ENCODE assay signal across 23 cellular contexts in genomic region chr6:150070236-150070860, GRCh38. TPM values are rescaled to one million over a fixed set of nuclear protein-coding genes. Genes with fewer than 3 reads are reported as not detected.
A peak's percentile ranks its signal among the peaks of the same experiment; 100 is the strongest.
DNase-seq lines count a peak whose midpoint lies in the region; ATAC-seq and TF ChIP-seq lines count a peak whose summit lies in the region.
"Had no signal": no experiment of that assay in that cellular context is flagged by ENCODE, and none has a peak within 500 bp of the region (broad histone marks: within the 10 kb centered on the region; RNA-seq: fewer than 3 reads in every experiment).

No MANE protein-coding gene starts in this region.

- no peak overlapping the region for H3K27ac Mint-ChIP-seq in activated naive CD4-positive, alpha-beta T cell treated with anti-CD3 and anti-CD28 coated beads, Interleukin-2, amount 50 U/mL, for 24 hours
- H3K27ac Mint-ChIP-seq: activated B cell treated with CpG ODN at 0.5 μM for 24 hours, GM23338, neural progenitor cell had no signal

- H3K9me3 ChIP-seq in spleen, result no peaks in the 10 kb centered on the region
- no peaks in the 10 kb centered on the region for H3K9me3 ChIP-seq in lower lobe of right lung
- H3K9me3 ChIP-seq: BE2C, body of pancreas, mucosa of descending colon, right lobe of liver had no signal

- ATAC-seq in Right ventricle myocardium superior (ENCODE audit: poor library complexity) (no peak), lower lobe of right lung (no peak)
- ATAC-seq: Right ventricle myocardium inferior had no signal

- TF ChIP-seq CTCF in epithelial cell of esophagus (IDR thresholded peaks at IDR 0.05; ENCODE audit: insufficient read depth, low read depth, low read length, missing control alignments), result no peak
- TF ChIP-seq CTCF in spleen (IDR thresholded peaks at IDR 0.05 in 8 of 11, conservative IDR thresholded peaks at IDR 0.05 in 3 of 11), result no peak
- no peak for TF ChIP-seq CTCF in lower lobe of right lung (IDR thresholded peaks at IDR 0.05)

- no peaks in the 10 kb centered on the region for H3K36me3 Mint-ChIP-seq in activated naive CD4-positive, alpha-beta T cell treated with anti-CD3 and anti-CD28 coated beads, Interleukin-2, amount 50 U/mL, for 24 hours

- H3K36me3 ChIP-seq in spleen (no peaks in the 10 kb centered on the region), lower lobe of right lung (no peaks in the 10 kb centered on the region)
- H3K36me3 ChIP-seq: BE2C, neural progenitor cell, right lobe of liver had no signal

- intact Hi-C loops in spleen (cut with DNase I; ENCODE audit: low total_unique reads), result no loop called here
- intact Hi-C loops in Right ventricle myocardium superior (cut with DNase I), result no loop called here
- intact Hi-C loops in lower lobe of right lung (cut with DNase I), result no loop called here

- H3K27ac ChIP-seq in spleen (no peak overlapping the region), lower lobe of right lung (no peak overlapping the region)
- H3K27ac ChIP-seq: KMS-11, neural progenitor cell, right lobe of liver had no signal

- no peak for TF ChIP-seq POLR2A in spleen (IDR thresholded peaks at IDR 0.05)

- peaks cover 0 to 33% (median 16%) of the 10 kb centered on the region in 6 donors for H3K4me1 ChIP-seq in spleen
- H3K4me1 ChIP-seq in lower lobe of right lung, result peaks cover 16% of the 10 kb centered on the region
- H3K4me1 ChIP-seq: BE2C, neural progenitor cell, right lobe of liver had no signal

- H3K9me3 Mint-ChIP-seq in activated naive CD4-positive, alpha-beta T cell treated with anti-CD3 and anti-CD28 coated beads, Interleukin-2, amount 50 U/mL, for 24 hours, result no peaks in the 10 kb centered on the region
- H3K9me3 Mint-ChIP-seq: activated B cell treated with CpG ODN at 0.5 μM for 24 hours, GM23338 had no signal

- peaks cover 4% of the 10 kb centered on the region for H3K27me3 Mint-ChIP-seq in activated naive CD4-positive, alpha-beta T cell treated with anti-CD3 and anti-CD28 coated beads, Interleukin-2, amount 50 U/mL, for 24 hours

- 85 to 96% (median 89%) methylated on average over 3 of the region's 3 CpGs for WGBS in spleen, 5 donors

- no peak for DNase-seq in activated naive CD4-positive, alpha-beta T cell treated with anti-CD3 and anti-CD28 coated beads, Interleukin-2, amount 50 U/mL, for 16 hours
- DNase-seq in RPMI8226, result peak; percentile 64
- peak; percentile 66 for DNase-seq in epithelial cell of esophagus (ENCODE audit: low read depth)
- DNase-seq in spleen, result peak; percentile 78
- no peak for DNase-seq in hepatic stellate cell (ENCODE audit: low spot score)
- DNase-seq in Right ventricle myocardium superior, result no peak
- DNase-seq in lower lobe of right lung, result no peak
- DNase-seq: activated gamma-delta T cell, NCI-H1436, NCI-H446 had no signal

- H3K4me3 Mint-ChIP-seq in activated naive CD4-positive, alpha-beta T cell treated with anti-CD3 and anti-CD28 coated beads, Interleukin-2, amount 50 U/mL, for 24 hours, result peak overlapping the region; percentile 47

- no peak overlapping the region for H3K4me3 ChIP-seq in epithelial cell of esophagus (ENCODE audit: low read length)
- no peak overlapping the region for H3K4me3 ChIP-seq in spleen
- H3K4me3 ChIP-seq in lower lobe of right lung, result no peak overlapping the region
- H3K4me3 ChIP-seq: body of pancreas, lung, mucosa of descending colon had no signal

- H3K27me3 ChIP-seq in spleen (replicated peaks in 1 of 7) (peaks cover 0 to 31% (median 0%) of the 10 kb centered on the region in 7 donors), lower lobe of right lung (ENCODE audit: low read depth) (no peaks in the 10 kb centered on the region)
- H3K27me3 ChIP-seq: BE2C, body of pancreas, right lobe of liver had no signal

- peaks cover 15% of the 10 kb centered on the region for H3K4me1 Mint-ChIP-seq in activated naive CD4-positive, alpha-beta T cell treated with anti-CD3 and anti-CD28 coated beads, Interleukin-2, amount 50 U/mL, for 24 hours

RNA-seq across cellular contexts. Expression of gene ULBP3, which starts 1.4 kb away (rescaled TPM):
- total RNA-seq in spleen (1 to 10 TPM in 3 of 7 donors, under 1 TPM in 3, not detected in 1; 0.80 to 2.2 (median 1.1) TPM), Right ventricle myocardium superior (0.83 TPM), lower lobe of right lung (2.4 TPM)
- under 1 TPM; 0.15 to 0.52 (median 0.35) TPM for polyA plus RNA-seq in spleen

RNA-seq across cellular contexts. Expression of gene RAET1L, which starts 45.0 kb away (rescaled TPM):
- total RNA-seq in spleen (not detected), Right ventricle myocardium superior (not detected), lower lobe of right lung (not detected)
- not detected for polyA plus RNA-seq in spleen
- total RNA-seq: A673, activated B cell treated with CpG ODN at 0.5 μM for 24 hours, body of pancreas, GM23338, lung, mucosa of descending colon, posterior vena cava, right lobe of liver, Right ventricle myocardium inferior had no signal
- polyA plus RNA-seq: GM23338 had no signal

Comparison
In these comparisons a context has a peak if more than half of its experiments do, and no peak if none do; other contexts are left out.
1. DNase-seq: peak in RPMI8226 (single experiment), epithelial cell of esophagus (single experiment) and spleen (single experiment); none in activated naive CD4-positive, alpha-beta T cell treated with anti-CD3 and anti-CD28 coated beads, Interleukin-2, amount 50 U/mL, for 16 hours (single experiment), hepatic stellate cell (single experiment), Right ventricle myocardium superior (single experiment) and lower lobe of right lung (single experiment).